8 cellular contexts compared by ENCODE assay signal in the genomic region with DNA sequence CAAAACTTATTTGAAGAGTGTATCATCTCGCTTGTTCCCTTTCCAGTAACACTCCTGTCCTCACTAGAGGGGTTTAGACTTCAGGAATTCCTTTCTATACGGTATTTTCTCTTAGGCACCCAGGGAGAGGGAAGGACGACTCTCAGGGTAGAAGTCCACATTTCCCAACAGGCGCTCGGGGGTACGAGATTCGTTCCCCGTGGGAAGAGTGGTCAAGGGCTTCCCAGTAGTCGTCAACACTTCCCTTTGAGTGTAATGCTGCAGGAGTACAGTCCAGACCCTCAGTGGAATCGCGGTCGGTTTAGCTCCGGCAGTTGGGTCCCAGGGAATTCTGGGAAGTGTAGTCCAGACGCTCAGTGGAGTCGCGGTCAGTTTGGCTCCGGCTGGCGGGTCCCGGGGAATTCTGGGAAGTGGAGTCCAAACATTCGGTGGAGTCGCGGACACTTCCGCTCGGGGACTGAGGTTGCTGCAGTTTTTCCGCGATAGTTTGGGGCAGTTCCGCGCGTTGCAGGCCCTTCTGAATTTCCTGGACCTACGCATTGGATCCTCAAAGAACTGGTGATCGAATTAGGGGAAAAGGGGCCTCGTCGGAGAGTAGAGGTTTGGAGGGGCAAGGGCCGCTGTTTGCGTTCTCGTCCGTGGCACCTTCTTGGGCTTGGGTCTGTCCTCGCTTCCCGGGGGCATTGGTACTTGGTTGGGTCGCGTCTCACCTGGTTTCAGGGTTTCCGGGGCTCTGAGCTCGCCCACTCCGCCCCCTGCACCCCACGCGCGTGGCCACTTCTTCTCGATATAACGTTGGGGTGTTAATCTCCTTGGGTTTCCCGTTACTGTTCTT. TPM values are rescaled to one million over a fixed set of nuclear protein-coding genes. Genes with fewer than 3 reads are reported as not detected.
DNase-seq lines count a peak whose midpoint lies in the region; ATAC-seq and TF ChIP-seq lines count a peak whose summit lies in the region.

A gene (plus strand): TSS at position 431 of the 835 bp plus-strand sequence. CDS start 3,513 bp downstream, outside the sequence.

- BruUV-seq in Calu3 (replicated peaks; lab: Mats Ljungman, UMichigan) (no TSS peak), Panc1 (replicated peaks; lab: Mats Ljungman, UMichigan) (no TSS peak)

- CTCF ChIA-PET in Calu3 (lab: Charles Lee) (no interaction called here), Panc1 (lab: Charles Lee) (interaction anchor here (0.7 kb wide), 1 partner anchor 406 kb away, joined by 3 read pairs; a partner anchor contains a TSS)

- H3K36me3 ChIP-seq in Panc1 (ENCODE audit: control insufficient read depth, insufficient read depth, low read length) = peaks cover 2% of the 10 kb centered on the region; the same call in 1 of the 2 replicates
- H3K36me3 ChIP-seq in esophagus muscularis mucosa = peaks cover 15 to 28% (median 24%) of the 10 kb centered on the region in 4 donors

- TF ChIP-seq CTCF in Calu3 (IDR thresholded peaks at IDR 0.05; ENCODE audit: unreplicated experiment) (no peak), Panc1 (IDR thresholded peaks at IDR 0.05) (no peak), esophagus muscularis mucosa (IDR thresholded peaks at IDR 0.05) (no peak)

- POLR2A ChIA-PET in Panc1 (lab: Charles Lee) = no interaction called here

- H3K9me3 ChIP-seq in Panc1 (ENCODE audit: control insufficient read depth, insufficient read depth, low read depth, low read length) (no peaks in the 10 kb centered on the region), esophagus muscularis mucosa (peaks cover 0 to 5% (median 0%) of the 10 kb centered on the region in 4 donors)

- no peak for TF ChIP-seq EP300 in esophagus muscularis mucosa (IDR thresholded peaks at IDR 0.05)

- H3K4me1 Mint-ChIP-seq in Calu3 (ENCODE audit: low read depth, unreplicated experiment) = peaks cover 7% of the 10 kb centered on the region
- peaks cover 20% of the 10 kb centered on the region for H3K4me1 Mint-ChIP-seq in activated T-cell treated with anti-CD3 and anti-CD28 coated beads, Interleukin-2, amount 50 U/mL, for 4 hours (ENCODE audit: low read depth)

- intact Hi-C loops in Calu3 (cut with micrococcal nuclease; ENCODE audit: unreplicated experiment) (no loop called here), Panc1 (cut with micrococcal nuclease; ENCODE audit: unreplicated experiment) (no loop called here), esophagus muscularis mucosa (cut with DNase I) (loop anchor here (2.0 kb wide), 2 partner anchors 19 to 21 kb away; a partner anchor contains a TSS)

- TF ChIP-seq POLR2A in esophagus muscularis mucosa (IDR thresholded peaks at IDR 0.05; ENCODE audit: low read depth) = no peak

- H3K27ac ChIP-seq in Panc1 (ENCODE audit: low read length) = peak within 1 kb of the TSS; percentile 87
- H3K27ac ChIP-seq in esophagus muscularis mucosa (replicated peaks in 1 of 4) = peak within 1 kb of the TSS; percentile 68 to 79 (median 78)

- no peaks in the 10 kb centered on the region for H3K27me3 Mint-ChIP-seq in Calu3 (ENCODE audit: unreplicated experiment)
- H3K27me3 Mint-ChIP-seq in activated T-cell treated with anti-CD3 and anti-CD28 coated beads, Interleukin-2, amount 50 U/mL, for 4 hours (ENCODE audit: low read depth) = no peaks in the 10 kb centered on the region

- no peaks in the 10 kb centered on the region for H3K4me1 ChIP-seq in Panc1 (ENCODE audit: control insufficient read depth, insufficient read depth, low read length)
- peaks cover 7 to 22% (median 17%) of the 10 kb centered on the region in 4 donors for H3K4me1 ChIP-seq in esophagus muscularis mucosa

- peak within 1 kb of the TSS; percentile 80 for H3K27ac Mint-ChIP-seq in Calu3 (ENCODE audit: unreplicated experiment)

- whole genome bisulfite sequencing in esophagus muscularis mucosa = under 1% methylated on average over 40 of the region's 50 CpGs

- peak; percentile 92 for DNase-seq in Calu3
- DNase-seq in KBM-7 = peak; percentile 93
- DNase-seq in Panc1 (ENCODE audit: low read depth, low spot score) = no peak
- DNase-seq in activated T-cell treated with anti-CD3 and anti-CD28 coated beads, Interleukin-2, amount 50 U/mL, for 4 hours = peak; percentile 75
- DNase-seq in esophagus muscularis mucosa (ENCODE audit: extremely low spot score) = peak; percentile 97
- DNase-seq in myocyte (ENCODE audit: low read depth) = peak; percentile 95
- DNase-seq in stimulated activated CD8-positive, alpha-beta memory T cell treated with anti-CD3 and anti-CD28 coated beads, Interleukin-7, amount 100 ng/mL, for 4 hours (ENCODE audit: low read depth in 2 of 2) = peak; percentile 68 to 78

- peaks cover 26% of the 10 kb centered on the region for H3K36me3 Mint-ChIP-seq in Calu3 (ENCODE audit: insufficient read depth, unreplicated experiment)
- peaks cover 22% of the 10 kb centered on the region for H3K36me3 Mint-ChIP-seq in activated T-cell treated with anti-CD3 and anti-CD28 coated beads, Interleukin-2, amount 50 U/mL, for 4 hours (ENCODE audit: insufficient read depth)

- H3K4me3 Mint-ChIP-seq in Calu3 (ENCODE audit: low read depth, unreplicated experiment) = peak within 1 kb of the TSS; percentile 98
- H3K4me3 Mint-ChIP-seq in activated T-cell treated with anti-CD3 and anti-CD28 coated beads, Interleukin-2, amount 50 U/mL, for 4 hours = peak within 1 kb of the TSS; percentile 98

- peaks cover 3% of the 10 kb centered on the region for H3K9me3 Mint-ChIP-seq in Calu3 (ENCODE audit: low read depth, unreplicated experiment)
- H3K9me3 Mint-ChIP-seq in activated T-cell treated with anti-CD3 and anti-CD28 coated beads, Interleukin-2, amount 50 U/mL, for 4 hours = no peaks in the 10 kb centered on the region

- in situ Hi-C loops in KBM-7 (cut with MboI; ENCODE audit: low pct_unique_long_range_greater_than_20kb, low sequenced_read_pairs) = no loop called here
- in situ Hi-C loops in Panc1 (cut with HindIII; ENCODE audit: low pct_unique_long_range_greater_than_20kb, low sequenced_read_pairs) = no loop called here

- H3K4me3 ChIP-seq in Panc1 (ENCODE audit: low read depth in 2 of 2, low read length in 2 of 2) = peak within 1 kb of the TSS; percentile 88 to 93
- H3K4me3 ChIP-seq in esophagus muscularis mucosa = peak within 1 kb of the TSS; percentile 59 to 76 (median 72)

- H3K27me3 ChIP-seq in Panc1 (ENCODE audit: control insufficient read depth, insufficient read depth, low read length) (no peaks in the 10 kb centered on the region), esophagus muscularis mucosa (no peaks in the 10 kb centered on the region)

- ATAC-seq in GM21619 (IDR thresholded peaks at IDR 0.05; ENCODE audit: unreplicated experiment) (peak; percentile 75), Panc1 (peak; percentile 98)
- ATAC-seq in activated T-cell treated with anti-CD3 and anti-CD28 coated beads, Interleukin-2, amount 50 U/mL, for 4 hours = peak; percentile 93 to 94

RNA-seq across cellular contexts. Expression of the gene that starts here (rescaled TPM):
- total RNA-seq in Calu3 (2022) (34.4 and 41.8 TPM in 2 replicates), Panc1 (2021; ENCODE audit: unreplicated experiment) (13.4 TPM), esophagus muscularis mucosa (10 to 100 TPM; 12.4 to 28.7 (median 16.2) TPM), myocyte (11.7 and 19.4 TPM in 2 replicates)
- 10.1 TPM for polyA plus RNA-seq in Panc1 (2012; ENCODE audit: insufficient read length)
- 1 to 10 TPM; 8.2 to 9.4 (median 8.6) TPM for total RNA-seq in activated T-cell treated with anti-CD3 and anti-CD28 coated beads, Interleukin-2, amount 50 U/mL, for 4 hours
- 11.3 TPM for polyA plus RNA-seq in myocyte (2012)
